Comparison of ENCODE assay signal across 8 cellular contexts in genomic region chr9:82443312-82443711, GRCh38.
"Had no signal": no experiment of that assay in that cellular context is flagged by ENCODE, and none has a peak within 500 bp of the region (broad histone marks: within the 10 kb centered on the region; RNA-seq: fewer than 3 reads in every experiment).

No MANE protein-coding gene starts in this region.

- DNase-seq: GM23248, GOT3, H7, HCEC 1CT, HFFc6, KBM-7 had no signal

- ATAC-seq: HepG2 had no signal

- H3K4me3 ChIP-seq: GM23248 had no signal

- H3K9ac ChIP-seq: GM23248 had no signal

- H2AFZ ChIP-seq: GM23248 had no signal

- H3K27ac ChIP-seq: GM23248, HL-60 had no signal
